11 cellular contexts compared by ENCODE assay signal in genomic region chr20:25090492-25091429, GRCh38. TPM values are rescaled to one million over a fixed set of nuclear protein-coding genes. Genes with fewer than 3 reads are reported as not detected.
DNase-seq lines count a peak whose midpoint lies in the region; ATAC-seq, FAIRE-seq and TF ChIP-seq lines count a peak whose summit lies in the region.
"Had no signal": no experiment of that assay in that cellular context is flagged by ENCODE, and none has a peak within 500 bp of the region (broad histone marks: within the 10 kb centered on the region; RNA-seq: fewer than 3 reads in every experiment).

No MANE protein-coding gene starts in this region.

- peaks cover 10 to 54% of the 10 kb centered on the region in 2 donors for H3K27me3 ChIP-seq in left lung
- H3K27me3 ChIP-seq: body of pancreas had no signal

- ATAC-seq in GM18909 (IDR thresholded peaks at IDR 0.05; ENCODE audit: poor library complexity, unreplicated experiment), result peak; percentile 94
- ATAC-seq in left lung, result peak; percentile 14
- ATAC-seq in GM18870 (IDR thresholded peaks at IDR 0.05; ENCODE audit: unreplicated experiment), result no peak
- ATAC-seq: body of pancreas, HCT116 had no signal

- H3K27ac ChIP-seq in left lung, result no peak overlapping the region
- H3K27ac ChIP-seq: body of pancreas had no signal

- intact Hi-C loops in left lung (cut with DNase I), result no loop called here

- H3K9me3 ChIP-seq in left lung, result no peaks in the 10 kb centered on the region
- H3K9me3 ChIP-seq: body of pancreas had no signal

- H3K36me3 ChIP-seq in left lung, result no peaks in the 10 kb centered on the region

- H3K4me3 ChIP-seq in Jurkat, Clone E6-1 (ENCODE audit: low read length), result peak overlapping the region; percentile 38
- H3K4me3 ChIP-seq in left lung, result no peak overlapping the region
- H3K4me3 ChIP-seq: body of pancreas had no signal

- TF ChIP-seq CTCF in left lung (IDR thresholded peaks at IDR 0.05) (no peak), D721Med (IDR thresholded peaks at IDR 0.05; ENCODE audit: insufficient read depth, missing control alignments) (no peak)

- DNase-seq in Jurkat, Clone E6-1 (ENCODE audit: low read depth, low spot score), result peak; percentile 100
- DNase-seq in activated CD4-positive, alpha-beta T cell treated with anti-CD3 and anti-CD28 coated beads for 1 hour, result peak; percentile 58
- DNase-seq in left lung (no peak), amniotic stem cell (lab: John Stamatoyannopoulos, UW) (no peak), kidney tubule cell (ENCODE audit: low spot score) (no peak), D721Med (ENCODE audit: insufficient read length, low spot score) (no peak)
- DNase-seq: naive B cell had no signal

- no peaks in the 10 kb centered on the region for H3K4me1 ChIP-seq in left lung
- H3K4me1 ChIP-seq: body of pancreas had no signal

- no peak for FAIRE-seq in D721Med (lab: Jason Lieb, UNC)

RNA-seq across cellular contexts. Expression of gene VSX1, which starts 8.8 kb away (rescaled TPM):
- 0.85 TPM for polyA plus RNA-seq in Jurkat, Clone E6-1 (2012; ENCODE audit: insufficient read depth, insufficient read length)
- not detected for total RNA-seq in left lung

RNA-seq across cellular contexts. Expression of gene ACSS1, which starts 32.8 kb away (rescaled TPM):
- polyA plus RNA-seq in Jurkat, Clone E6-1 (2012; ENCODE audit: insufficient read depth, insufficient read length), result 53.8 TPM
- 10 to 100 TPM; 26.6 to 40.7 TPM for total RNA-seq in left lung

Comparison
In these comparisons a context has a peak if more than half of its experiments do, and no peak if none do; other contexts are left out.
1. DNase-seq: peak in Jurkat, Clone E6-1 (single experiment) and activated CD4-positive, alpha-beta T cell treated with anti-CD3 and anti-CD28 coated beads for 1 hour (single experiment); none in left lung (0 of 2), amniotic stem cell (single experiment), kidney tubule cell (single experiment) and D721Med (single experiment).